ENCODE assay signal across 10 cellular contexts in the genomic region with DNA sequence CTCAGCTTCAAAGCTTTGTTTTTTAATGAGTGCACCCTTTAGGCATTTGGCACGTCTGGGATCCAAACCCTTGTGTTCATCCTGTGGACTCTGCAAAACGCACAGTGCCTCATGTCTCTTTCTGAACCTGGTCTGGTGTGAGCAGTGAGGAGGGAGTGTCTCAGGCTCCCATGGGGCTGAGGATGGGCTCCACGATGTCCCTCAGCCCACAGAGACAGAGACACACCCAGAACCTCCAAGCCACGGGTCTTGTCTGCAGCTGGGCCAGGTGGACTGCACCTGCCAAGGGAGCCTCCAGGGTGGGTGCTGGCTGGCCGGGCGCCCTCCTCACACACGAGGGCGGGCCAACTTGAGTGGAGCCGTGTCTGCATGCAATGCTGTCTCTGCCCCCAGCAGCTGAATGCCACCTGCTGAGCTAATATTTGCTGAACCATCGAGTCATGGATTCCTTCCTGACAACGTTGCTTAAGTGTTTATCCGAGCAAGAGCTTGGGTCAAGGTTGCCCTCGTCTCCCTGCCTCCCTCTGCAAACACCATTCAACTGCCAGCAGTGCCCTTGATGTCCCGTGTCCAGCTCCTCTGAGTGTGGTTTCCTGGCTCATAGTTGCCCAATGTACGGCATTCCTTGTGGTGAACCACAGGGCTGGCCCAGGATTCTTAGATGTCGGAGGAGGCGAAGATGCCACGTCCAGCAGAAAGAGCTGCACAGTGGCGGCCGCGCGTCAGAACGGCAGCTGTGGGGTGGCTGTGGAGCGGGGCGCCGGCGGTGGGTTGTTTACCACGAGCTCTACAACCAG. TPM values are rescaled to one million over a fixed set of nuclear protein-coding genes. Genes with fewer than 3 reads are reported as not detected.
A peak's percentile ranks its signal among the peaks of the same experiment; 100 is the strongest.
DNase-seq lines count a peak whose midpoint lies in the region; ATAC-seq, FAIRE-seq and TF ChIP-seq lines count a peak whose summit lies in the region.
"Had no signal": no experiment of that assay in that cellular context is flagged by ENCODE, and none has a peak within 500 bp of the region (broad histone marks: within the 10 kb centered on the region; RNA-seq: fewer than 3 reads in every experiment).

No MANE protein-coding gene starts in this region.

- H3K27ac Mint-ChIP-seq in activated naive CD4-positive, alpha-beta T cell treated with anti-CD3 and anti-CD28 coated beads, Interleukin-2, amount 10 ng/mL, durations not matched to agents 7 days and 5 days, result no peak overlapping the region
- H3K27ac Mint-ChIP-seq: CD8-positive, alpha-beta T cell had no signal

- H3K36me3 Mint-ChIP-seq in activated naive CD4-positive, alpha-beta T cell treated with anti-CD3 and anti-CD28 coated beads, Interleukin-2, amount 10 ng/mL, durations not matched to agents 7 days and 5 days, result no peaks in the 10 kb centered on the region
- H3K36me3 Mint-ChIP-seq: CD8-positive, alpha-beta T cell had no signal

- H3K27me3 Mint-ChIP-seq in activated naive CD4-positive, alpha-beta T cell treated with anti-CD3 and anti-CD28 coated beads, Interleukin-2, amount 10 ng/mL, durations not matched to agents 7 days and 5 days, result peaks cover 11% of the 10 kb centered on the region

- no peaks in the 10 kb centered on the region for H3K79me2 ChIP-seq in fibroblast of lung (ENCODE audit: control insufficient read depth, insufficient read depth, low read length)
- H3K79me2 ChIP-seq: parathyroid adenoma had no signal

- no peak overlapping the region for H3K4me2 ChIP-seq in fibroblast of lung (ENCODE audit: extremely low read depth, insufficient read depth, low read length)

- H3K4me1 Mint-ChIP-seq in activated naive CD4-positive, alpha-beta T cell treated with anti-CD3 and anti-CD28 coated beads, Interleukin-2, amount 10 ng/mL, durations not matched to agents 7 days and 5 days, result no peaks in the 10 kb centered on the region

- H3K9me3 Mint-ChIP-seq in activated naive CD4-positive, alpha-beta T cell treated with anti-CD3 and anti-CD28 coated beads, Interleukin-2, amount 10 ng/mL, durations not matched to agents 7 days and 5 days, result no peaks in the 10 kb centered on the region
- H3K9me3 Mint-ChIP-seq: CD8-positive, alpha-beta T cell had no signal

- no peak overlapping the region for H3K9ac ChIP-seq in fibroblast of lung (ENCODE audit: insufficient read depth, low read length)
- H3K9ac ChIP-seq: parathyroid adenoma had no signal

- TF ChIP-seq POLR2A in Peyer's patch (IDR thresholded peaks at IDR 0.05), result no peak

- H3K27me3 ChIP-seq in Peyer's patch (no peaks in the 10 kb centered on the region), fibroblast of lung (ENCODE audit: control insufficient read depth, insufficient read depth, low read length) (peaks cover 7% of the 10 kb centered on the region)

- DNase-seq in activated T-cell treated with anti-CD3 and anti-CD28 coated beads, Interleukin-2, amount 50 U/mL, for 48 hours, result peak; percentile 4 to 10
- no peak for DNase-seq in activated T-cell treated with anti-CD3 and anti-CD28 coated beads, Interleukin-2, amount 50 U/mL, for 1 hour
- DNase-seq in Peyer's patch (peak in 2 of 3 donors; percentile 46 to 48), fibroblast of lung (ENCODE audit: low read depth in 2 of 2) (peak; percentile 73 to 82), urothelium cell line (ENCODE audit: low spot score) (peak; percentile 96)
- DNase-seq in activated naive CD4-positive, alpha-beta T cell treated with anti-CD3 and anti-CD28 coated beads, Interleukin-2, amount 10 ng/mL, durations not matched to agents 7 days and 5 days, result no peak

- ATAC-seq in HG02852 (IDR thresholded peaks at IDR 0.05; ENCODE audit: unreplicated experiment), result no peak
- no peak for ATAC-seq in HG03354 (IDR thresholded peaks at IDR 0.05; ENCODE audit: poor library complexity, severe bottlenecking, unreplicated experiment)
- ATAC-seq: CD8-positive, alpha-beta T cell had no signal

- TF ChIP-seq CTCF in Peyer's patch (IDR thresholded peaks at IDR 0.05) (no peak), fibroblast of lung (conservative IDR thresholded peaks at IDR 0.05 in 1 of 2, IDR thresholded peaks at IDR 0.05 in 1 of 2; ENCODE audit: low read depth in 1 of 2, low read length in 2 of 2) (no peak)

- H3K4me3 Mint-ChIP-seq in activated naive CD4-positive, alpha-beta T cell treated with anti-CD3 and anti-CD28 coated beads, Interleukin-2, amount 10 ng/mL, durations not matched to agents 7 days and 5 days, result no peak overlapping the region
- H3K4me3 Mint-ChIP-seq: CD8-positive, alpha-beta T cell had no signal

- no peaks in the 10 kb centered on the region for H4K20me1 ChIP-seq in fibroblast of lung (ENCODE audit: control insufficient read depth, extremely low read depth, insufficient read depth, low read length)

- H3K4me1 ChIP-seq in Peyer's patch, result no peaks in the 10 kb centered on the region
- H3K4me1 ChIP-seq in fibroblast of lung (ENCODE audit: control insufficient read depth, extremely low read depth, insufficient read depth, low read length), result peaks cover 11% of the 10 kb centered on the region
- H3K4me1 ChIP-seq: parathyroid adenoma had no signal

- FAIRE-seq in urothelium cell line (lab: Jason Lieb, UNC), result peak; percentile 97

- H2AFZ ChIP-seq in fibroblast of lung (ENCODE audit: low read length), result no peak overlapping the region
- H2AFZ ChIP-seq: parathyroid adenoma had no signal

- CTCF ChIA-PET in activated naive CD4-positive, alpha-beta T cell treated with anti-CD3 and anti-CD28 coated beads, Interleukin-2, amount 10 ng/mL, durations not matched to agents 7 days and 5 days (lab: Charles Lee), result interaction anchor here (0.8 kb wide), 1 partner anchor 75 kb away, joined by 3 read pairs; no protein-coding TSS in a partner anchor

- no peaks in the 10 kb centered on the region for H3K36me3 ChIP-seq in Peyer's patch
- no peaks in the 10 kb centered on the region for H3K36me3 ChIP-seq in fibroblast of lung (ENCODE audit: control insufficient read depth, insufficient read depth, low read length)

- H3K4me3 ChIP-seq in Peyer's patch (no peak overlapping the region), fibroblast of lung (replicated peaks in 1 of 4; ENCODE audit: control extremely low read depth in 1 of 4, insufficient read depth in 1 of 4, low read depth in 3 of 4, low read length in 4 of 4) (no peak overlapping the region)

- H3K9me3 ChIP-seq in Peyer's patch (peaks cover 0 to 2% (median 0%) of the 10 kb centered on the region in 4 donors), fibroblast of lung (ENCODE audit: control insufficient read depth, insufficient read depth, low read depth, low read length) (no peaks in the 10 kb centered on the region)

- H3K27ac ChIP-seq in Peyer's patch (no peak overlapping the region), fibroblast of lung (ENCODE audit: insufficient read depth, low read length) (no peak overlapping the region)
- H3K27ac ChIP-seq: parathyroid adenoma had no signal

RNA-seq across cellular contexts. Expression of gene LPCAT1, which starts 31.4 kb away (rescaled TPM):
- total RNA-seq in Peyer's patch (10 to 100 TPM in 3 of 4 donors, 1 to 10 TPM in 1; 8.8 to 59.4 (median 28.5) TPM), fibroblast of lung (62.1 and 65.2 TPM in 2 replicates)
- 50.8 and 90.7 TPM in 2 replicates for polyA plus RNA-seq in fibroblast of lung
- 31.1 and 50.1 TPM in 2 replicates for polyA plus RNA-seq in fibroblast of lung (2012)
- 15.9 and 36.0 TPM in 2 replicates for polyA minus RNA-seq in fibroblast of lung (ENCODE audit: low replicate concordance)

Comparison
In these comparisons a context has a peak if more than half of its experiments do, and no peak if none do; other contexts are left out.
1. DNase-seq: peak in activated T-cell treated with anti-CD3 and anti-CD28 coated beads, Interleukin-2, amount 50 U/mL, for 48 hours (2 of 2), Peyer's patch (2 of 3), fibroblast of lung (2 of 2) and urothelium cell line (single experiment); none in activated T-cell treated with anti-CD3 and anti-CD28 coated beads, Interleukin-2, amount 50 U/mL, for 1 hour (single experiment) and activated naive CD4-positive, alpha-beta T cell treated with anti-CD3 and anti-CD28 coated beads, Interleukin-2, amount 10 ng/mL, durations not matched to agents 7 days and 5 days (single experiment).